ENCODE assay signal across 9 cellular contexts in the genomic region with DNA sequence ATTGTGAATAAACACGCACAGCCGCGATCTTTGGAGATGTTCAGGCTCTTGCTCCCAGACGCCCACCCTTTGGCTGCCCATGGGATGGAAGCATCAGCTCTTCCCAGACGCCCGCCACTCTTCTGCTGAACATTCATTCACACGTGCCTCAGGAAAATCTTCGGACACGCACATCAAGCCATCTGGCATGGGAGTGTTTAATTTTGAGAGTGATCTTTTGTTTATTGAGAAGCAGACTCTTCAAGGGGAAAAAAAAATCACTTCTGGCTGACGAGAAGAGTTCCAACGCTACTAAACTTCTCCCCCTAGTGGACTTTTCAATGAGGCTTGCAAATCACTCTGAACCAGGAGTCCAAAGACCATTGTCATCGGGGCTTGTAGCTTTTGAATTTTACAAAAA.
DNase-seq lines count a peak whose midpoint lies in the region; ATAC-seq and TF ChIP-seq lines count a peak whose summit lies in the region.
"Had no signal": no experiment of that assay in that cellular context is flagged by ENCODE, and none has a peak within 500 bp of the region (broad histone marks: within the 10 kb centered on the region; RNA-seq: fewer than 3 reads in every experiment).

No MANE protein-coding gene starts in this region.

- DNase-seq in A172 (ENCODE audit: low spot score) (peak; percentile 59), HEK293T (ENCODE audit: extremely low spot score) (peak; percentile 46), RPMI7951 (ENCODE audit: low read depth) (peak; percentile 60), foreskin fibroblast (peak in 1 of 2 donors; percentile 26), tibial artery (no peak), NCI-H2081 (lab: John Stamatoyannopoulos, UW) (no peak), sigmoid colon (no peak)

- H3K27me3 ChIP-seq in tibial artery (no peaks in the 10 kb centered on the region), sigmoid colon (peaks cover 0 to 7% (median 0%) of the 10 kb centered on the region in 3 donors)

- H3K36me3 ChIP-seq in tibial artery (no peaks in the 10 kb centered on the region), sigmoid colon (no peaks in the 10 kb centered on the region)

- TF ChIP-seq POLR2A in sigmoid colon (IDR thresholded peaks at IDR 0.05) = no peak

- WGBS in sigmoid colon, 2 donors = 36 to 37% methylated on average over 12 of the region's 12 CpGs

- H3K4me3 ChIP-seq in foreskin fibroblast (ENCODE audit: low read depth in 1 of 2, low read length in 2 of 2) (no peak overlapping the region), tibial artery (peak overlapping the region in 1 of 2 donors; percentile 17), sigmoid colon (no peak overlapping the region)
- H3K4me3 ChIP-seq: GM12878 had no signal

- POLR2A ChIA-PET in HEK293T (lab: Yijun Ruan, JAX) = no interaction called here

- TF ChIP-seq CTCF in foreskin fibroblast (IDR thresholded peaks at IDR 0.05; ENCODE audit: low read depth, low read length) (peak; percentile 42), tibial artery (IDR thresholded peaks at IDR 0.05) (peak; percentile 58 to 64), sigmoid colon (IDR thresholded peaks at IDR 0.05) (peak in 2 of 4 experiments; percentile 21 to 33)

- peaks cover 0 to 5% (median 2%) of the 10 kb centered on the region in 4 donors for H3K4me1 ChIP-seq in tibial artery
- peaks cover 0 to 2% (median 0%) of the 10 kb centered on the region in 4 donors for H3K4me1 ChIP-seq in sigmoid colon

- H3K27ac ChIP-seq in tibial artery = no peak overlapping the region
- no peak overlapping the region for H3K27ac ChIP-seq in sigmoid colon

- CTCF ChIA-PET in HEK293T (lab: Yijun Ruan, JAX) = interaction anchor here (0.5 to 1.8 kb wide), 8 partner anchors 54 to 1007 kb away, joined by 3 to 5 read pairs (median 3); no protein-coding TSS in a partner anchor

- intact Hi-C loops in tibial artery (cut with DNase I; ENCODE audit: low total_unique reads) = loop anchor here (10.0 kb wide), 1 partner anchor 426 kb away; no protein-coding TSS in a partner anchor
- intact Hi-C loops in sigmoid colon (cut with DNase I) = loop anchor here (5.0 kb wide), 1 partner anchor 423 kb away; no protein-coding TSS in a partner anchor

- ATAC-seq in HG02970 (IDR thresholded peaks at IDR 0.05; ENCODE audit: low FRiP score, unreplicated experiment) = no peak
- ATAC-seq: GM12878 had no signal

- no peak for TF ChIP-seq EP300 in sigmoid colon (IDR thresholded peaks at IDR 0.05)

- H3K9me3 ChIP-seq in tibial artery = peaks cover 0 to 5% (median 0%) of the 10 kb centered on the region in 3 donors
- H3K9me3 ChIP-seq in sigmoid colon = no peaks in the 10 kb centered on the region

TF ChIP-seq in HEK293T, 16 proteins besides CTCF, POLR2A, EP300 and RAD21:
- TF ChIP-seq HDGF (IDR thresholded peaks at IDR 0.05; ENCODE audit: borderline replicate concordance) (no peak), FOXA1 (IDR thresholded peaks at IDR 0.05) (no peak), L3MBTL2 (conservative IDR thresholded peaks at IDR 0.05) (no peak), TARDBP (IDR thresholded peaks at IDR 0.05) (no peak), ELF4 (IDR thresholded peaks at IDR 0.05) (no peak), SP1 (IDR thresholded peaks at IDR 0.05) (no peak), ARNT (IDR thresholded peaks at IDR 0.05) (no peak), BHLHE40 (IDR thresholded peaks at IDR 0.05; ENCODE audit: borderline replicate concordance) (no peak), NFRKB (IDR thresholded peaks at IDR 0.05) (no peak), FOXM1 (IDR thresholded peaks at IDR 0.05; ENCODE audit: borderline replicate concordance) (no peak), LEF1 (IDR thresholded peaks at IDR 0.05; ENCODE audit: borderline replicate concordance) (no peak), CTBP1 (IDR thresholded peaks at IDR 0.05; ENCODE audit: borderline replicate concordance) (no peak), FOXK2 (IDR thresholded peaks at IDR 0.05) (no peak), ZNF384 (IDR thresholded peaks at IDR 0.05) (no peak), SUZ12 (IDR thresholded peaks at IDR 0.05) (no peak)
- TF ChIP-seq, protein P1, sequence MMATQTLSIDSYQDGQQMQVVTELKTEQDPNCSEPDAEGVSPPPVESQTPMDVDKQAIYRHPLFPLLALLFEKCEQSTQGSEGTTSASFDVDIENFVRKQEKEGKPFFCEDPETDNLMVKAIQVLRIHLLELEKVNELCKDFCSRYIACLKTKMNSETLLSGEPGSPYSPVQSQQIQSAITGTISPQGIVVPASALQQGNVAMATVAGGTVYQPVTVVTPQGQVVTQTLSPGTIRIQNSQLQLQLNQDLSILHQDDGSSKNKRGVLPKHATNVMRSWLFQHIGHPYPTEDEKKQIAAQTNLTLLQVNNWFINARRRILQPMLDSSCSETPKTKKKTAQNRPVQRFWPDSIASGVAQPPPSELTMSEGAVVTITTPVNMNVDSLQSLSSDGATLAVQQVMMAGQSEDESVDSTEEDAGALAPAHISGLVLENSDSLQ (IDR thresholded peaks at IDR 0.05) = no peak

Comparison
In these comparisons a context has a peak if more than half of its experiments do, and no peak if none do; other contexts are left out.
1. DNase-seq: peak in A172 (single experiment), HEK293T (single experiment) and RPMI7951 (single experiment); none in tibial artery (0 of 2), NCI-H2081 (0 of 2) and sigmoid colon (single experiment).